3 cellular contexts compared by ENCODE assay signal in the genomic region with DNA sequence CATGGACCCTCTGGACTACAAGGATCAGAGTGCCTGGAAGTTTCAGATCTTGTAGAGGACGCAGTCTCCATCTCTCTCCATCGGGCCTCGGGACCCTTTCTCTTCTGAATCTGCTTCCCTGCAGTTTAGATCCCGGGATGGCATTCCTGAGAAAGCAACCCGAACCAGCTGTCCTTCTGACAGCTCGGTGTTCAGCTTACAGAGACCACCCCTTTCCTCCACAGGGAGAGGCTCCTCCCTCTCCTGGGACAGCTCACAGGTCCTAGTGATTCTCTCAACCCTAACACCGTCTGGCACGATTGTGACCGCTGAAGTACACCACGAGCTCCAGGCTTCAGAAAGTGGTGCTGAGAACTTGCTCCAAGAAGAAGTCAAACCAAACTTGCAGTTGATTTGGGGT.
TF ChIP-seq lines count a peak whose summit lies in the region.

No MANE protein-coding gene starts in this region.

TF ChIP-seq in SK-N-SH treated with all-trans-retinoic acid at 6 μM for 48 hours, 23 proteins besides CTCF, POLR2A, EP300 and RAD21 (continues in another document):
- TF ChIP-seq TOX (CRISPR knock-in tag; IDR thresholded peaks at IDR 0.05; ENCODE audit: borderline replicate concordance) (no peak), GLIS3 (CRISPR knock-in tag; IDR thresholded peaks at IDR 0.05) (no peak), ZFP3 (CRISPR knock-in tag; IDR thresholded peaks at IDR 0.05) (no peak), ZNF565 (CRISPR knock-in tag; conservative IDR thresholded peaks at IDR 0.05; ENCODE audit: low read depth) (no peak), RARB (CRISPR knock-in tag; IDR thresholded peaks at IDR 0.05) (no peak), ZFP30 (CRISPR knock-in tag; IDR thresholded peaks at IDR 0.05) (no peak), SNAI2 (CRISPR knock-in tag; IDR thresholded peaks at IDR 0.05) (no peak), BACH2 (CRISPR knock-in tag; IDR thresholded peaks at IDR 0.05; ENCODE audit: borderline replicate concordance) (no peak), CSDC2 (CRISPR knock-in tag; IDR thresholded peaks at IDR 0.05) (no peak), ZNF70 (CRISPR knock-in tag; IDR thresholded peaks at IDR 0.05) (no peak), PPARA (CRISPR knock-in tag; IDR thresholded peaks at IDR 0.05; ENCODE audit: borderline replicate concordance) (no peak), ISL1 (CRISPR knock-in tag; IDR thresholded peaks at IDR 0.05) (no peak), OSR1 (CRISPR knock-in tag; IDR thresholded peaks at IDR 0.05) (no peak)
- TF ChIP-seq, protein P1, sequence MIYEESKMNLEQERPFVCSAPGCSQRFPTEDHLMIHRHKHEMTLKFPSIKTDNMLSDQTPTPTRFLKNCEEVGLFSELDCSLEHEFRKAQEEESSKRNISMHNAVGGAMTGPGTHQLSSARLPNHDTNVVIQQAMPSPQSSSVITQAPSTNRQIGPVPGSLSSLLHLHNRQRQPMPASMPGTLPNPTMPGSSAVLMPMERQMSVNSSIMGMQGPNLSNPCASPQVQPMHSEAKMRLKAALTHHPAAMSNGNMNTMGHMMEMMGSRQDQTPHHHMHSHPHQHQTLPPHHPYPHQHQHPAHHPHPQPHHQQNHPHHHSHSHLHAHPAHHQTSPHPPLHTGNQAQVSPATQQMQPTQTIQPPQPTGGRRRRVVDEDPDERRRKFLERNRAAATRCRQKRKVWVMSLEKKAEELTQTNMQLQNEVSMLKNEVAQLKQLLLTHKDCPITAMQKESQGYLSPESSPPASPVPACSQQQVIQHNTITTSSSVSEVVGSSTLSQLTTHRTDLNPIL (CRISPR knock-in tag; IDR thresholded peaks at IDR 0.05; ENCODE audit: low read depth) = no peak
- TF ChIP-seq, protein P2, sequence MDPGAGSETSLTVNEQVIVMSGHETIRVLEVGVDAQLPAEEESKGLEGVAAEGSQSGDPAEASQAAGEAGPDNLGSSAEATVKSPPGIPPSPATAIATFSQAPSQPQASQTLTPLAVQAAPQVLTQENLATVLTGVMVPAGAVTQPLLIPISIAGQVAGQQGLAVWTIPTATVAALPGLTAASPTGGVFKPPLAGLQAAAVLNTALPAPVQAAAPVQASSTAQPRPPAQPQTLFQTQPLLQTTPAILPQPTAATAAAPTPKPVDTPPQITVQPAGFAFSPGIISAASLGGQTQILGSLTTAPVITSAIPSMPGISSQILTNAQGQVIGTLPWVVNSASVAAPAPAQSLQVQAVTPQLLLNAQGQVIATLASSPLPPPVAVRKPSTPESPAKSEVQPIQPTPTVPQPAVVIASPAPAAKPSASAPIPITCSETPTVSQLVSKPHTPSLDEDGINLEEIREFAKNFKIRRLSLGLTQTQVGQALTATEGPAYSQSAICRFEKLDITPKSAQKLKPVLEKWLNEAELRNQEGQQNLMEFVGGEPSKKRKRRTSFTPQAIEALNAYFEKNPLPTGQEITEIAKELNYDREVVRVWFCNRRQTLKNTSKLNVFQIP (CRISPR knock-in tag; IDR thresholded peaks at IDR 0.05; ENCODE audit: borderline replicate concordance, low read depth) = no peak
- TF ChIP-seq, protein P3, sequence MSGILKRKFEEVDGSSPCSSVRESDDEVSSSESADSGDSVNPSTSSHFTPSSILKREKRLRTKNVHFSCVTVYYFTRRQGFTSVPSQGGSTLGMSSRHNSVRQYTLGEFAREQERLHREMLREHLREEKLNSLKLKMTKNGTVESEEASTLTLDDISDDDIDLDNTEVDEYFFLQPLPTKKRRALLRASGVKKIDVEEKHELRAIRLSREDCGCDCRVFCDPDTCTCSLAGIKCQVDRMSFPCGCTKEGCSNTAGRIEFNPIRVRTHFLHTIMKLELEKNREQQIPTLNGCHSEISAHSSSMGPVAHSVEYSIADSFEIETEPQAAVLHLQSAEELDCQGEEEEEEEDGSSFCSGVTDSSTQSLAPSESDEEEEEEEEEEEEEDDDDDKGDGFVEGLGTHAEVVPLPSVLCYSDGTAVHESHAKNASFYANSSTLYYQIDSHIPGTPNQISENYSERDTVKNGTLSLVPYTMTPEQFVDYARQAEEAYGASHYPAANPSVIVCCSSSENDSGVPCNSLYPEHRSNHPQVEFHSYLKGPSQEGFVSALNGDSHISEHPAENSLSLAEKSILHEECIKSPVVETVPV (CRISPR knock-in tag; IDR thresholded peaks at IDR 0.05) = no peak

TF ChIP-seq in SK-N-SH, 30 proteins besides CTCF, POLR2A, EP300 and RAD21:
- no peak for TF ChIP-seq EZH2phosphoT487 (IDR thresholded peaks at IDR 0.05; ENCODE audit: borderline replicate concordance, low read depth)
- TF ChIP-seq NRF1 (IDR thresholded peaks at IDR 0.05; ENCODE audit: low read depth, low read length) = no peak
- no peak for TF ChIP-seq MXI1 (IDR thresholded peaks at IDR 0.05; ENCODE audit: low read depth, low read length)
- TF ChIP-seq IRF3 (IDR thresholded peaks at IDR 0.05; ENCODE audit: low read depth, low read length) = no peak
- TF ChIP-seq TEAD4 (IDR thresholded peaks at IDR 0.05; ENCODE audit: borderline replicate concordance, insufficient read depth) = no peak
- TF ChIP-seq CHD2 (IDR thresholded peaks at IDR 0.05; ENCODE audit: low read length, partially characterized antibody) = no peak
- TF ChIP-seq, protein P4, sequence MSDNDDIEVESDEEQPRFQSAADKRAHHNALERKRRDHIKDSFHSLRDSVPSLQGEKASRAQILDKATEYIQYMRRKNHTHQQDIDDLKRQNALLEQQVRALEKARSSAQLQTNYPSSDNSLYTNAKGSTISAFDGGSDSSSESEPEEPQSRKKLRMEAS (IDR thresholded peaks at IDR 0.05; ENCODE audit: low read depth) = no peak
- TF ChIP-seq FOXM1 (IDR thresholded peaks at IDR 0.05; ENCODE audit: low read depth) = no peak
- no peak for TF ChIP-seq POLR2AphosphoS5 (IDR thresholded peaks at IDR 0.05; ENCODE audit: low read depth, low read length)
- TF ChIP-seq NFIC (IDR thresholded peaks at IDR 0.05; ENCODE audit: borderline replicate concordance) = no peak
- no peak for TF ChIP-seq ELF1 (IDR thresholded peaks at IDR 0.05)
- no peak for TF ChIP-seq GABPA (IDR thresholded peaks at IDR 0.05; ENCODE audit: low read depth)

TF ChIP-seq in H1, 55 proteins besides CTCF, POLR2A, EP300 and RAD21:
- TF ChIP-seq MAFK (IDR thresholded peaks at IDR 0.05; ENCODE audit: low read depth, low read length) (no peak), SIN3A (conservative IDR thresholded peaks at IDR 0.05 in 1 of 2, IDR thresholded peaks at IDR 0.05 in 1 of 2; ENCODE audit: low read depth in 1 of 2, low read length in 2 of 2) (peak; percentile 84 to 97; a peak in 3 of 4 replicates), TEAD4 (IDR thresholded peaks at IDR 0.05; ENCODE audit: low read depth, low read length) (peak; percentile 66), ASH2L (IDR thresholded peaks at IDR 0.05; ENCODE audit: low read length) (no peak), SP2 (IDR thresholded peaks at IDR 0.05; ENCODE audit: low read length) (no peak), HDAC6 (IDR thresholded peaks at IDR 0.05; ENCODE audit: low read depth, low read length) (no peak), PHF8 (conservative IDR thresholded peaks at IDR 0.05; ENCODE audit: low read depth, low read length) (no peak), SAP30 (IDR thresholded peaks at IDR 0.05; ENCODE audit: insufficient read depth, insufficient replicate concordance, low read length) (peak; percentile 70), SP1 (IDR thresholded peaks at IDR 0.05; ENCODE audit: low read depth, low read length) (0 out of 2 replicates have a peak, but pooled peaks have one; percentile 9)
TF ChIP-seq in H1: peak in this region for 4.
